ENCODE assay signal across 16 cellular contexts in the genomic region with DNA sequence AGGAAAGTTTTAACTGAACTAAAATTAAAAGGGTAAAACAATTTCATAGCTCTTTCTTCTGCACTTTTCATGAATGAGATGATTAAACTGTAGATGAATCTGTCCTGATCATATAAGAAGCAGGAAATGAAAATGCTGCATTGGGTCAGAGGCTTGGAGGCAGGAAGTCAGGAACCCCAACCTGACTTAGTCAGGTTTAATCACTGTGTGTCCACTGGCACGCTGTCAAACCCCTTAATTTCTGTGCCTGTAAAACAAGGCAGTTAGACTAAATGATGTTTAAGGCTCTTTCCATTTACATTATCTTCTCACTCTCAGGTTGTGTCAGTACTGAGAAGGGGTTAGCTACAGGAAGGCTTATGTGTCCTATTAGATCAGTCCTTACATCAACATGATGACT.
A peak's percentile ranks its signal among the peaks of the same experiment; 100 is the strongest.
DNase-seq lines count a peak whose midpoint lies in the region; ATAC-seq and TF ChIP-seq lines count a peak whose summit lies in the region.
"Had no signal": no experiment of that assay in that cellular context is flagged by ENCODE, and none has a peak within 500 bp of the region (broad histone marks: within the 10 kb centered on the region; RNA-seq: fewer than 3 reads in every experiment).

No MANE protein-coding gene starts in this region.

- H3K9me2 ChIP-seq in MM.1S (replicated peaks; ENCODE audit: insufficient read depth, low read length): no peaks in the 10 kb centered on the region

- H3K4me2 ChIP-seq in MM.1S (ENCODE audit: low read depth, low read length): no peak overlapping the region
- H3K4me2 ChIP-seq in mammary epithelial cell (ENCODE audit: insufficient read depth, low read depth, low read length): peak overlapping the region; percentile 9

- WGBS in mammary epithelial cell (ENCODE audit: low coverage, missing lambda C conversion rate): 0% methylated on average over 1 of the region's 1 CpG

- H3K36me3 ChIP-seq in MM.1S (replicated peaks; ENCODE audit: insufficient read depth, low read length): no peaks in the 10 kb centered on the region
- no peaks in the 10 kb centered on the region for H3K36me3 ChIP-seq in mammary epithelial cell (ENCODE audit: insufficient read depth, low read length)
- H3K36me3 ChIP-seq in gastrocnemius medialis: no peaks in the 10 kb centered on the region

- H3K4me3 ChIP-seq in MM.1S (ENCODE audit: low read length) (no peak overlapping the region), mammary epithelial cell (replicated peaks in 1 of 3; ENCODE audit: insufficient read depth in 1 of 3, low read depth in 2 of 3, low read length in 3 of 3) (no peak overlapping the region), gastrocnemius medialis (no peak overlapping the region)

- H3F3A ChIP-seq in MM.1S (ENCODE audit: insufficient read depth, low read length): no peaks in the 10 kb centered on the region; the same call in 1 of the 2 replicates

- DNase-seq in NOMO-1 treated with DMSO at 0.1 percent for 48 hours (lab: John Stamatoyannopoulos, UW; ENCODE audit: unreplicated experiment) (peak; percentile 46), NOMO-1 treated with dmso at 0.1 percent for 144 hours (lab: John Stamatoyannopoulos, UW; ENCODE audit: unreplicated experiment) (no peak), MM.1S (peak; percentile 36), mammary epithelial cell (peak; percentile 87), omental fat pad (ENCODE audit: low spot score) (no peak), gastrocnemius medialis (no peak), COLO668 (lab: John Stamatoyannopoulos, UW; ENCODE audit: unreplicated experiment) (no peak)
- DNase-seq: activated CD4-positive, CD25-positive, alpha-beta regulatory T cell treated with anti-CD3 and anti-CD28 coated beads, Interleukin-2, amount 50 U/mL, for 72 hours; glutamatergic neuron; midbrain; NCI-H1048; NCI-H345; nucleus accumbens; stimulated activated naive CD4-positive, alpha-beta T cell treated with Interleukin-2 at 50 U/mL for 16 hours had no signal

- no peak for ATAC-seq in GM19467 (IDR thresholded peaks at IDR 0.05; ENCODE audit: unreplicated experiment)
- no peak for ATAC-seq in omental fat pad (ENCODE audit: low FRiP score)
- no peak for ATAC-seq in gastrocnemius medialis
- ATAC-seq: activated naive CD4-positive, alpha-beta T cell treated with anti-CD3 and anti-CD28 coated beads, Interleukin-2, amount 50 U/mL, for 72 hours had no signal

- peaks cover 10% of the 10 kb centered on the region for H3K4me1 ChIP-seq in MM.1S (ENCODE audit: low read length)
- H3K4me1 ChIP-seq in mammary epithelial cell (ENCODE audit: insufficient read depth, low read length): peaks cover 38% of the 10 kb centered on the region
- no peaks in the 10 kb centered on the region for H3K4me1 ChIP-seq in gastrocnemius medialis

- H3K27ac ChIP-seq in MM.1S (ENCODE audit: low read length): no peak overlapping the region
- peak overlapping the region; percentile 59 for H3K27ac ChIP-seq in mammary epithelial cell (ENCODE audit: insufficient read depth, low read depth, low read length)
- H3K27ac ChIP-seq in gastrocnemius medialis: no peak overlapping the region

- H3K79me2 ChIP-seq in MM.1S (ENCODE audit: low read length): no peaks in the 10 kb centered on the region
- H3K79me2 ChIP-seq in mammary epithelial cell (ENCODE audit: insufficient read depth, low read length): peaks cover 60% of the 10 kb centered on the region

- in situ Hi-C loops in mammary epithelial cell (cut with MboI; ENCODE audit: low sequenced_read_pairs in 2 of 2): no loop called here
- in situ Hi-C loops in gastrocnemius medialis (cut with MboI; ENCODE audit: low sequenced_read_pairs in 4 of 4): no loop called here

- H2AFZ ChIP-seq in MM.1S (ENCODE audit: low read length): peak overlapping the region; percentile 5; the same call in 1 of the 2 replicates
- H2AFZ ChIP-seq in mammary epithelial cell (ENCODE audit: low read depth, low read length): no peak overlapping the region

- H3K9ac ChIP-seq in MM.1S (ENCODE audit: low read length) (no peak overlapping the region), mammary epithelial cell (ENCODE audit: insufficient read depth, low read length) (no peak overlapping the region)

- no peaks in the 10 kb centered on the region for H4K20me1 ChIP-seq in MM.1S (ENCODE audit: insufficient read depth, low read length)
- no peaks in the 10 kb centered on the region for H4K20me1 ChIP-seq in mammary epithelial cell (ENCODE audit: insufficient read depth, low read length)

- no peaks in the 10 kb centered on the region for H3K9me3 ChIP-seq in MM.1S (replicated peaks; ENCODE audit: insufficient read depth, low read length)
- H3K9me3 ChIP-seq in mammary epithelial cell (replicated peaks; ENCODE audit: insufficient read depth, low read length): no peaks in the 10 kb centered on the region
- no peaks in the 10 kb centered on the region for H3K9me3 ChIP-seq in gastrocnemius medialis

- H3K27me3 ChIP-seq in MM.1S (replicated peaks; ENCODE audit: insufficient read depth, low read length) (no peaks in the 10 kb centered on the region), mammary epithelial cell (ENCODE audit: insufficient read depth, low read length) (no peaks in the 10 kb centered on the region), gastrocnemius medialis (no peaks in the 10 kb centered on the region)

- dilution Hi-C loops in mammary epithelial cell (cut with HindIII; ENCODE audit: low sequenced_read_pairs): no loop called here

- no TSS peak for BruUV-seq in mammary epithelial cell (replicated peaks; lab: Mats Ljungman, UMichigan)

- intact Hi-C loops in mammary epithelial cell (cut with micrococcal nuclease): loop anchor here (1.0 to 2.0 kb wide), 2 partner anchors 25 to 372 kb away; partner anchors contain the start of gene PEX5L
- intact Hi-C loops in gastrocnemius medialis (cut with DNase I; ENCODE audit: low total_unique reads): no loop called here

- TF ChIP-seq CTCF in MM.1S (IDR thresholded peaks at IDR 0.05; ENCODE audit: low read length) (no peak), mammary epithelial cell (conservative IDR thresholded peaks at IDR 0.05 in 1 of 2, IDR thresholded peaks at IDR 0.05 in 1 of 2; ENCODE audit: extremely low read depth in 1 of 2, insufficient read depth in 1 of 2, low read depth in 1 of 2, low read length in 2 of 2) (no peak), omental fat pad (IDR thresholded peaks at IDR 0.05) (no peak), gastrocnemius medialis (IDR thresholded peaks at IDR 0.05 in 4 of 5, conservative IDR thresholded peaks at IDR 0.05 in 1 of 5) (no peak)

- TF ChIP-seq POLR2A in gastrocnemius medialis (IDR thresholded peaks at IDR 0.05): no peak

- CTCF ChIA-PET in mammary epithelial cell (lab: Charles Lee; ENCODE audit: low non-redundant PET): no interaction called here

Comparison
In these comparisons a context has a peak if more than half of its experiments do, and no peak if none do; other contexts are left out.
1. DNase-seq: peak in NOMO-1 treated with DMSO at 0.1 percent for 48 hours (single experiment), MM.1S (single experiment) and mammary epithelial cell (single experiment); none in NOMO-1 treated with dmso at 0.1 percent for 144 hours (single experiment), omental fat pad (single experiment), gastrocnemius medialis (0 of 2) and COLO668 (single experiment).